In genomic region chr3:190666801-190667200, GRCh38 we compare ENCODE assay signal across 29 cellular contexts.
"Had no signal": no experiment of that assay in that cellular context is flagged by ENCODE, and none has a peak within 500 bp of the region (broad histone marks: within the 10 kb centered on the region; RNA-seq: fewer than 3 reads in every experiment).

No MANE protein-coding gene starts in this region.

- ATAC-seq: activated CD4-positive, CD25-positive, alpha-beta regulatory T cell treated with anti-CD3 and anti-CD28 coated beads, Interleukin-2, amount 50 U/mL, for 24 hours; activated CD8-positive, alpha-beta T cell treated with anti-CD3 and anti-CD28 coated beads for 36 hours; activated naive CD8-positive, alpha-beta T cell treated with anti-CD3 and anti-CD28 coated beads, Interleukin-2, amount 50 U/mL, for 24 hours; activated T-cell treated with anti-CD3 and anti-CD28 coated beads, Interleukin-2, amount 50 U/mL, for 4 hours; activated T-helper 17 cell treated with anti-CD3 and anti-CD28 coated beads, Interleukin-2, amount 50 U/mL, for 72 hours; body of pancreas; T-helper 17 cell had no signal

- H3K9me3 ChIP-seq: adrenal gland, body of pancreas, esophagus squamous epithelium had no signal

- H3K27me3 ChIP-seq: adrenal gland, body of pancreas, esophagus squamous epithelium had no signal

- H3K4me3 ChIP-seq: adrenal gland, body of pancreas, esophagus squamous epithelium had no signal

- H3K36me3 ChIP-seq: adrenal gland, esophagus squamous epithelium, WERI-Rb-1 had no signal

- H3K27ac ChIP-seq: adrenal gland, body of pancreas, epithelial cell of prostate, esophagus squamous epithelium, WERI-Rb-1 had no signal

- DNase-seq: activated B cell treated with CpG ODN at 0.5 μM for 24 hours; activated CD4-positive, alpha-beta T cell treated with anti-CD3 and anti-CD28 coated beads for 48 hours; activated CD4-positive, alpha-beta T cell treated with anti-CD3 and anti-CD28 coated beads, Interleukin-2, amount 50 U/mL, for 1 hour; activated CD4-positive, alpha-beta T cell treated with anti-CD3 and anti-CD28 coated beads, Interleukin-2, amount 50 U/mL, for 48 hours; activated CD8-positive, alpha-beta memory T cell treated with anti-CD3 and anti-CD28 coated beads for 24 hours; activated CD8-positive, alpha-beta T cell treated with anti-CD3 and anti-CD28 coated beads for 36 hours; activated effector memory CD4-positive, alpha-beta T cell treated with Interleukin-2 at 50 U/mL for 16 hours; activated gamma-delta T cell treated with Interleukin-2 at 50 U/mL for 16 hours; activated naive CD4-positive, alpha-beta T cell treated with Interleukin-2 at 50 U/mL for 16 hours; activated naive CD8-positive, alpha-beta T cell treated with anti-CD3 and anti-CD28 coated beads for 36 hours; activated naive CD8-positive, alpha-beta T cell treated with anti-CD3 and anti-CD28 coated beads, Interleukin-2, amount 50 U/mL, for 24 hours; activated T-cell treated with anti-CD3 and anti-CD28 coated beads, Interleukin-2, amount 50 U/mL, for 4 hours; adrenal gland; amygdala; aorta; body of pancreas; caudate nucleus; cortex of kidney; dermis blood vessel endothelial cell; effector CD4-positive, alpha-beta T cell; esophagus squamous epithelium; foreskin fibroblast; T-helper 1 cell; T-helper 17 cell; T1000; WERI-Rb-1 had no signal

- H3K4me1 ChIP-seq: adrenal gland, body of pancreas, esophagus squamous epithelium had no signal
